ENCODE assay signal across 12 cellular contexts in the genomic region with DNA sequence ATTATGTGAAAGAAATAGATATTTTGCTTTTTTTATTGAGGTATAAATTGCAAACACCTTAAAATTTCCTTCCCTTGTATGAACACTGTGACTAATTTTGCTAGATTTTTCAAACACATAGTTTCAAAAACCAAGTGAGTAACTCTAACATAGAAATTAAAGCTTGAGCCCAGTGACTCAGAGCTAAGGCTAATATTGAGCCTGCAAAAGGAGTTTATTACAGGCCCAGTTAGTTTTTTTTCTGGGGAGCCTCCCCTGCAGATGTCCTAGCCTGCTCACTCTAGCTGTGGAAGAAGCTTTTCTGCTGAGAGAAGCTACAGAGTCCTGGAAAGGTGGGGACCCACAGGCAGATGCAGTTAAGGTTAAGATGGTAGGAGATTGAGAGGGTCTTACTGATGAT. TPM values are rescaled to one million over a fixed set of nuclear protein-coding genes. Genes with fewer than 3 reads are reported as not detected.
DNase-seq lines count a peak whose midpoint lies in the region; ATAC-seq and TF ChIP-seq lines count a peak whose summit lies in the region.
"Had no signal": no experiment of that assay in that cellular context is flagged by ENCODE, and none has a peak within 500 bp of the region (broad histone marks: within the 10 kb centered on the region; RNA-seq: fewer than 3 reads in every experiment).

No MANE protein-coding gene starts in this region.

- no peak for ATAC-seq in activated naive CD4-positive, alpha-beta T cell treated with anti-CD3 and anti-CD28 coated beads, Interleukin-2, amount 50 U/mL, for 72 hours
- no peak for ATAC-seq in GM21825 (IDR thresholded peaks at IDR 0.05; ENCODE audit: unreplicated experiment)
- ATAC-seq in GM19397 (IDR thresholded peaks at IDR 0.05; ENCODE audit: unreplicated experiment), result no peak
- ATAC-seq: lower lobe of right lung had no signal

- H3K9me3 ChIP-seq in subcutaneous abdominal adipose tissue (ENCODE audit: control insufficient read depth in 5 of 5, low read length in 5 of 5), result no peaks in the 10 kb centered on the region
- H3K9me3 ChIP-seq in neural progenitor cell (ENCODE audit: low read depth), result no peaks in the 10 kb centered on the region
- H3K9me3 ChIP-seq: lower lobe of right lung, tibial nerve had no signal

- H3K4me3 Mint-ChIP-seq in activated T-helper 1 cell treated with anti-CD3 and anti-CD28 coated beads, Interleukin-12 subunit alpha, Interleukin-12 subunit beta, Interleukin-2, Interleukin-4 antibody, amounts not matched to agents 30 ng/mL and 10 ng/mL and 1 ng/mL, durations not matched to agents 14 hours and 24 hours and 36 hours, result peak overlapping the region; percentile 37
- H3K4me3 Mint-ChIP-seq in neural progenitor cell, result no peak overlapping the region

- H3K36me3 ChIP-seq in subcutaneous abdominal adipose tissue (ENCODE audit: control insufficient read depth in 5 of 5, insufficient read depth in 5 of 5, low read length in 5 of 5) (peaks cover 3 to 17% (median 12%) of the 10 kb centered on the region in 5 donors), neural progenitor cell (no peaks in the 10 kb centered on the region)

- peaks cover 76% of the 10 kb centered on the region for H3K79me2 ChIP-seq in neural progenitor cell (ENCODE audit: low read depth)

- H2AFZ ChIP-seq in neural progenitor cell (replicated peaks), result no peak overlapping the region

- no peaks in the 10 kb centered on the region for H3K27me3 Mint-ChIP-seq in activated T-helper 1 cell treated with anti-CD3 and anti-CD28 coated beads, Interleukin-12 subunit alpha, Interleukin-12 subunit beta, Interleukin-2, Interleukin-4 antibody, amounts not matched to agents 30 ng/mL and 10 ng/mL and 1 ng/mL, durations not matched to agents 14 hours and 24 hours and 36 hours (ENCODE audit: insufficient read depth)
- H3K27me3 Mint-ChIP-seq in neural progenitor cell (ENCODE audit: insufficient read depth, low read depth), result peaks cover 5% of the 10 kb centered on the region

- H3K27ac ChIP-seq in subcutaneous abdominal adipose tissue (ENCODE audit: low read depth, low read length) (peak overlapping the region; percentile 60), neural progenitor cell (no peak overlapping the region)
- H3K27ac ChIP-seq: BLaER1, lower lobe of right lung had no signal

- H3K36me3 Mint-ChIP-seq in activated naive CD4-positive, alpha-beta T cell treated with anti-CD3 and anti-CD28 coated beads, Interleukin-2, amount 50 U/mL, for 72 hours, result peaks cover 45 to 79% of the 10 kb centered on the region in 2 donors
- H3K36me3 Mint-ChIP-seq in activated T-helper 1 cell treated with anti-CD3 and anti-CD28 coated beads, Interleukin-12 subunit alpha, Interleukin-12 subunit beta, Interleukin-2, Interleukin-4 antibody, amounts not matched to agents 30 ng/mL and 10 ng/mL and 1 ng/mL, durations not matched to agents 14 hours and 24 hours and 36 hours (ENCODE audit: low read depth), result peaks cover 67% of the 10 kb centered on the region
- H3K36me3 Mint-ChIP-seq in neural progenitor cell, result peaks cover 62% of the 10 kb centered on the region

- peaks cover 0 to 6% of the 10 kb centered on the region in 2 donors for H3K9me3 Mint-ChIP-seq in activated naive CD4-positive, alpha-beta T cell treated with anti-CD3 and anti-CD28 coated beads, Interleukin-2, amount 50 U/mL, for 72 hours
- peaks cover 14% of the 10 kb centered on the region for H3K9me3 Mint-ChIP-seq in activated T-helper 1 cell treated with anti-CD3 and anti-CD28 coated beads, Interleukin-12 subunit alpha, Interleukin-12 subunit beta, Interleukin-2, Interleukin-4 antibody, amounts not matched to agents 30 ng/mL and 10 ng/mL and 1 ng/mL, durations not matched to agents 14 hours and 24 hours and 36 hours
- peaks cover 42% of the 10 kb centered on the region for H3K9me3 Mint-ChIP-seq in neural progenitor cell

- no peak for TF ChIP-seq CTCF in fibroblast of the aortic adventitia (IDR thresholded peaks at IDR 0.05; ENCODE audit: insufficient read depth, low read length)
- TF ChIP-seq CTCF in neural progenitor cell (IDR thresholded peaks at IDR 0.05), result no peak

- H3F3A ChIP-seq in neural progenitor cell (ENCODE audit: low read depth), result peaks cover 13% of the 10 kb centered on the region

- H3K4me3 ChIP-seq in fibroblast of the aortic adventitia (ENCODE audit: low read depth, low read length) (no peak overlapping the region), subcutaneous abdominal adipose tissue (ENCODE audit: low read depth in 1 of 5, low read length in 5 of 5) (no peak overlapping the region), neural progenitor cell (no peak overlapping the region)
- H3K4me3 ChIP-seq: BLaER1, lower lobe of right lung, tibial nerve had no signal

- peaks cover 47% of the 10 kb centered on the region for H3K4me1 Mint-ChIP-seq in activated T-helper 1 cell treated with anti-CD3 and anti-CD28 coated beads, Interleukin-12 subunit alpha, Interleukin-12 subunit beta, Interleukin-2, Interleukin-4 antibody, amounts not matched to agents 30 ng/mL and 10 ng/mL and 1 ng/mL, durations not matched to agents 14 hours and 24 hours and 36 hours (ENCODE audit: low read depth)
- peaks cover 10% of the 10 kb centered on the region for H3K4me1 Mint-ChIP-seq in neural progenitor cell

- no peak overlapping the region for H3K9ac ChIP-seq in subcutaneous abdominal adipose tissue (ENCODE audit: low read length in 5 of 5)
- H3K9ac ChIP-seq in neural progenitor cell, result no peak overlapping the region
- H3K9ac ChIP-seq: BLaER1 had no signal

- H3K4me1 ChIP-seq in subcutaneous abdominal adipose tissue (ENCODE audit: control insufficient read depth in 5 of 5, insufficient read depth in 5 of 5, low read length in 5 of 5) (peaks cover 0 to 25% (median 17%) of the 10 kb centered on the region in 5 donors), neural progenitor cell (peaks cover 6% of the 10 kb centered on the region)

- H4K20me1 ChIP-seq in neural progenitor cell (ENCODE audit: low read depth), result peaks cover 3% of the 10 kb centered on the region

- H3K27ac Mint-ChIP-seq in activated naive CD4-positive, alpha-beta T cell treated with anti-CD3 and anti-CD28 coated beads, Interleukin-2, amount 50 U/mL, for 72 hours, result peak overlapping the region; percentile 61 to 92
- H3K27ac Mint-ChIP-seq in activated T-helper 1 cell treated with anti-CD3 and anti-CD28 coated beads, Interleukin-12 subunit alpha, Interleukin-12 subunit beta, Interleukin-2, Interleukin-4 antibody, amounts not matched to agents 30 ng/mL and 10 ng/mL and 1 ng/mL, durations not matched to agents 14 hours and 24 hours and 36 hours, result peak overlapping the region; percentile 56
- no peak overlapping the region for H3K27ac Mint-ChIP-seq in neural progenitor cell

- H3K27me3 ChIP-seq in subcutaneous abdominal adipose tissue (ENCODE audit: control insufficient read depth in 5 of 5, insufficient read depth in 4 of 5, low read length in 5 of 5) (no peaks in the 10 kb centered on the region), neural progenitor cell (no peaks in the 10 kb centered on the region)
- H3K27me3 ChIP-seq: BLaER1, tibial nerve had no signal

- intact Hi-C loops in activated T-helper 1 cell treated with anti-CD3 and anti-CD28 coated beads, Interleukin-12 subunit alpha, Interleukin-12 subunit beta, Interleukin-2, Interleukin-4 antibody, amounts not matched to agents 30 ng/mL and 10 ng/mL and 1 ng/mL, durations not matched to agents 14 hours and 24 hours and 36 hours (cut with micrococcal nuclease), result loop anchor here (5.0 to 10.0 kb wide), 2 partner anchors 811 to 1357 kb away; a partner anchor contains a TSS

- DNase-seq in activated naive CD4-positive, alpha-beta T cell treated with anti-CD3 and anti-CD28 coated beads, Interleukin-2, amount 50 U/mL, for 72 hours (ENCODE audit: low spot score in 2 of 2), result no peak
- no peak for DNase-seq in activated naive CD4-positive, alpha-beta T cell treated with Interleukin-2 at 50 U/mL for 16 hours
- DNase-seq in activated T-helper 1 cell treated with anti-CD3 and anti-CD28 coated beads, Interleukin-12 subunit alpha, Interleukin-12 subunit beta, Interleukin-2, Interleukin-4 antibody, amounts not matched to agents 30 ng/mL and 10 ng/mL and 1 ng/mL, durations not matched to agents 14 hours and 24 hours and 36 hours (ENCODE audit: low spot score), result no peak
- DNase-seq in fibroblast of the aortic adventitia (ENCODE audit: low read depth), result peak; percentile 19
- DNase-seq in neural progenitor cell (ENCODE audit: low spot score), result no peak
- DNase-seq: lower lobe of right lung, NCI-H1694 had no signal

- H3K4me2 ChIP-seq in neural progenitor cell, result no peak overlapping the region

RNA-seq across cellular contexts. Expression of a gene that starts 3.4 kb away (rescaled TPM):
- 10 to 100 TPM; 23.3 to 23.6 TPM for total RNA-seq in activated naive CD4-positive, alpha-beta T cell treated with anti-CD3 and anti-CD28 coated beads, Interleukin-2, amount 50 U/mL, for 72 hours
- 20.3 and 21.5 TPM in 2 replicates for total RNA-seq in activated T-helper 1 cell treated with anti-CD3 and anti-CD28 coated beads, Interleukin-12 subunit alpha, Interleukin-12 subunit beta, Interleukin-2, Interleukin-4 antibody, amounts not matched to agents 30 ng/mL and 10 ng/mL and 1 ng/mL, durations not matched to agents 14 hours and 24 hours and 36 hours
- total RNA-seq in fibroblast of the aortic adventitia (ENCODE audit: low replicate concordance) (5.6 and 9.9 TPM in 2 replicates), neural progenitor cell (ENCODE audit: low replicate concordance) (11.7 and 17.3 TPM in 2 replicates)

RNA-seq across cellular contexts. Expression of a gene that starts 58.1 kb away (rescaled TPM):
- total RNA-seq in activated naive CD4-positive, alpha-beta T cell treated with anti-CD3 and anti-CD28 coated beads, Interleukin-2, amount 50 U/mL, for 72 hours, result 10 to 100 TPM; 19.0 to 31.0 TPM
- 18.5 and 19.5 TPM in 2 replicates for total RNA-seq in activated T-helper 1 cell treated with anti-CD3 and anti-CD28 coated beads, Interleukin-12 subunit alpha, Interleukin-12 subunit beta, Interleukin-2, Interleukin-4 antibody, amounts not matched to agents 30 ng/mL and 10 ng/mL and 1 ng/mL, durations not matched to agents 14 hours and 24 hours and 36 hours
- total RNA-seq in fibroblast of the aortic adventitia (ENCODE audit: low replicate concordance) (1.7 and 9.7 TPM in 2 replicates), neural progenitor cell (ENCODE audit: low replicate concordance) (61.3 and 102 TPM in 2 replicates)
